ENCODE assay signal across 34 cellular contexts in the genomic region with DNA sequence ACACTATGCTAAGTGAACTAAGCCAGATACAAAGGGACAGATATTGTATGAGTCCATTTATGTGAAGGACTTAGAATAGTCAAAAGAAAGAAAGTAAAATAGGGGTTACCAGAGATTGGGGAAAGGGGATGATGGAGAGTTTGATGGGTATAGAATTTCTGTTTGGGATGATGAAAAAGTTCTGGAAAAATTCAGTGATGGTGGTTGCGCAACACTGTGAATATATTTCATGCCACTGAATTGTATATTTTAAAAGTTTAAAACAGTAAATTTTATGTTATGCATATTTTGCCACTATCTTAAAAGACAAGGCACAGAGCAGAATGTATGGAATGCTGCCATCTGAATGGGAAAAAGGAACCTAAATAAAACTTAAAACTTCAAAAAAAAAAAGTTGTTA. TPM values are rescaled to one million over a fixed set of nuclear protein-coding genes. Genes with fewer than 3 reads are reported as not detected.
"Had no signal": no experiment of that assay in that cellular context is flagged by ENCODE, and none has a peak within 500 bp of the region (broad histone marks: within the 10 kb centered on the region; RNA-seq: fewer than 3 reads in every experiment).

No MANE protein-coding gene starts in this region.

- H3K36me3 ChIP-seq: adrenal gland, cardiac muscle cell, colonic mucosa, WERI-Rb-1 had no signal

- FAIRE-seq: bronchial epithelial cell, TTC549 had no signal

- H3K27ac ChIP-seq: adrenal gland, body of pancreas, cardiac muscle cell, colonic mucosa, WERI-Rb-1 had no signal

- ATAC-seq: activated CD4-positive, alpha-beta T cell treated with anti-CD3 and anti-CD28 coated beads for 36 hours; activated CD4-positive, CD25-positive, alpha-beta regulatory T cell treated with anti-CD3 and anti-CD28 coated beads, Interleukin-2, amount 50 U/mL, for 24 hours; activated CD8-positive, alpha-beta memory T cell treated with anti-CD3 and anti-CD28 coated beads, Interleukin-2, amount 10 ng/mL, durations not matched to agents 7 days and 5 days; activated CD8-positive, alpha-beta T cell treated with anti-CD3 and anti-CD28 coated beads, Interleukin-2, amount 10 ng/mL, durations not matched to agents 7 days and 5 days; activated naive CD8-positive, alpha-beta T cell treated with anti-CD3 and anti-CD28 coated beads, Interleukin-2, amount 50 U/mL, for 24 hours; body of pancreas; WTC11 had no signal

- DNase-seq: activated CD4-positive, alpha-beta memory T cell treated with anti-CD3 and anti-CD28 coated beads, Interleukin-2, amount 10 ng/mL, durations not matched to agents 7 days and 5 days; activated CD4-positive, alpha-beta T cell treated with anti-CD3 and anti-CD28 coated beads for 1 hour; activated CD4-positive, alpha-beta T cell treated with anti-CD3 and anti-CD28 coated beads for 36 hours; activated CD4-positive, alpha-beta T cell treated with anti-CD3 and anti-CD28 coated beads for 48 hours; activated CD4-positive, alpha-beta T cell treated with anti-CD3 and anti-CD28 coated beads, Interleukin-2, amount 10 ng/mL, durations not matched to agents 7 days and 5 days; activated CD4-positive, alpha-beta T cell treated with anti-CD3 and anti-CD28 coated beads, Interleukin-2, amount 50 U/mL, for 48 hours; activated CD4-positive, CD25-positive, alpha-beta regulatory T cell; activated CD8-positive, alpha-beta memory T cell treated with anti-CD3 and anti-CD28 coated beads for 24 hours; activated CD8-positive, alpha-beta memory T cell treated with anti-CD3 and anti-CD28 coated beads, Interleukin-2, amount 10 ng/mL, durations not matched to agents 7 days and 5 days; activated CD8-positive, alpha-beta memory T cell treated with anti-CD3 and anti-CD28 coated beads, Interleukin-2, amount 50 U/mL, for 48 hours; activated CD8-positive, alpha-beta T cell treated with anti-CD3 and anti-CD28 coated beads, Interleukin-2, amount 10 ng/mL, durations not matched to agents 7 days and 5 days; activated effector memory CD4-positive, alpha-beta T cell treated with Interleukin-2 at 50 U/mL for 16 hours; activated gamma-delta T cell; activated naive CD4-positive, alpha-beta T cell treated with anti-CD3 and anti-CD28 coated beads, Interleukin-2, amount 10 ng/mL, durations not matched to agents 7 days and 5 days; activated naive CD4-positive, alpha-beta T cell treated with Interleukin-2 at 50 U/mL for 16 hours; activated naive CD8-positive, alpha-beta T cell treated with anti-CD3 and anti-CD28 coated beads, Interleukin-2, amount 10 ng/mL, durations not matched to agents 7 days and 5 days; activated naive CD8-positive, alpha-beta T cell treated with anti-CD3 and anti-CD28 coated beads, Interleukin-2, amount 50 U/mL, for 24 hours; activated T-cell treated with anti-CD3 and anti-CD28 coated beads, Interleukin-2, amount 50 U/mL, for 24 hours; activated T-cell treated with anti-CD3 and anti-CD28 coated beads, Interleukin-2, amount 50 U/mL, for 48 hours; adrenal gland; amniotic stem cell; aorta; body of pancreas; caudate nucleus; cerebellar nuclear complex; colonic mucosa; T-helper 2 cell; T-helper 9 cell; WERI-Rb-1 had no signal

- H3K27me3 ChIP-seq: adrenal gland, body of pancreas, cardiac muscle cell, colonic mucosa had no signal

- H3K9me3 ChIP-seq: adrenal gland, body of pancreas, colonic mucosa had no signal

- H3K4me3 ChIP-seq: adrenal gland, body of pancreas, cardiac muscle cell, colonic mucosa had no signal

- H3K4me1 ChIP-seq: adrenal gland, body of pancreas, colonic mucosa had no signal

RNA-seq across cellular contexts. Expression of gene GAL, which starts 37.8 kb away (rescaled TPM):
- total RNA-seq: activated CD4-positive, alpha-beta memory T cell treated with anti-CD3 and anti-CD28 coated beads, Interleukin-2, amount 10 ng/mL, durations not matched to agents 7 days and 5 days; activated CD4-positive, alpha-beta T cell treated with anti-CD3 and anti-CD28 coated beads, Interleukin-2, amount 10 ng/mL, durations not matched to agents 7 days and 5 days; activated CD8-positive, alpha-beta memory T cell treated with anti-CD3 and anti-CD28 coated beads, Interleukin-2, amount 10 ng/mL, durations not matched to agents 7 days and 5 days; activated CD8-positive, alpha-beta T cell treated with anti-CD3 and anti-CD28 coated beads, Interleukin-2, amount 10 ng/mL, durations not matched to agents 7 days and 5 days; activated naive CD8-positive, alpha-beta T cell treated with anti-CD3 and anti-CD28 coated beads, Interleukin-2, amount 10 ng/mL, durations not matched to agents 7 days and 5 days; aorta had no signal
